9 cellular contexts compared by ENCODE assay signal in the genomic region with DNA sequence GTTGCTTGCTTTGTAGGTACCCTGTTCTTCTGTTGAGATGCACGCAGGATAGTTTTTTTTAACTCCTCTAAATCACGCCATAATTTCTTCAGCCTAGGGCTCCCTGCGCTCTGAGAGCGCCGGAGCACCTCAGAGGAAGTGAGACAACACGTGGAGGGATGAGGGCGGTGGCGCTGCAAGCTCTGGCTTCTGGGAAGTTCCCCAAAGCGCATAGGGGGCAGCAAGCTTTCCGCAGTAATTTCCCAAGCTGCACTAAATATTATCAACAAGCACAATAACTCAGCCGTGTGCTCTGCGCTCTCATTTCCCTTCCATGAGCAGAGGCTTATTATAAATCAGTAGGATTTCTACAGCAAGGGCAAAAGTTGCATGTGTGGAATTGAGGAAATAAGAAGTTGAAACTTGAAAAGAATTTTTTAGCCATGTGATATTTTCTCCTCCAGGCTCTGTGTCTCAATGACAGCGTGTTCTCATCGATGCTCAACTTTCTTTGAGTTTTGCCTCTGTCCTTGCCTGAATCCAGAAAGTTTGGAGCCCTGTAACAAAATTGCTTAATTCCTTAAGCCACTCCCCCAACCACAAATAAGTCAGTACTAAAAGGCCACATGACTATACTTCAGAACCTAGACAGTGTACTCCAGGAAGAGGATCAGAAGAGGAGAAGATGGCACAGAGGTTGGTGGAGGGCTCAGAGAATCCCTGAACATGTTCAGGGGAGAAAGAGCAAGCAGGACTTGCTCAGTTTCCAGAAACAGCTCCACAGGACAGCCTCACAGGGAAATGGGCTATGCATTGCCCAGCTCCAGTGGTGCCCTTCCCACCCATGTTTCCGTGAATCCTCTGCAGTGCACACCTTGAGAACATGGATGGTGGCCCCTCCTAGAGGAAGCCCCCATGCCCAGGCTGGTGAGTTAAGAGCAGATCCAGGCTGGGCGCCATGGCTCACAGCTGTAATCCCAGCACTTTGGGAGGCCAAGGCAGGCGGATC.
DNase-seq lines count a peak whose midpoint lies in the region; ATAC-seq and TF ChIP-seq lines count a peak whose summit lies in the region.
"Had no signal": no experiment of that assay in that cellular context is flagged by ENCODE, and none has a peak within 500 bp of the region (broad histone marks: within the 10 kb centered on the region; RNA-seq: fewer than 3 reads in every experiment).

No MANE protein-coding gene starts in this region.

- no peaks in the 10 kb centered on the region for H3K79me2 ChIP-seq in OCI-LY7 (ENCODE audit: insufficient read depth, low read depth, low read length)

- POLR2A ChIA-PET in OCI-LY7 (lab: Charles Lee), result interaction anchor here (1.2 kb wide), 1 partner anchor 9 kb away, joined by 3 read pairs; no protein-coding TSS in a partner anchor

- ATAC-seq in GM19023 (IDR thresholded peaks at IDR 0.05; ENCODE audit: unreplicated experiment), result peak; percentile 94
- ATAC-seq in HG02798 (IDR thresholded peaks at IDR 0.05; ENCODE audit: poor library complexity, unreplicated experiment), result peak; percentile 93
- peak; percentile 69 for ATAC-seq in left lobe of liver

- H3K9me3 ChIP-seq in OCI-LY7 (ENCODE audit: low read length), result no peaks in the 10 kb centered on the region

- DNase-seq in OCI-LY7 (ENCODE audit: low spot score) (peak; percentile 14), left lobe of liver (ENCODE audit: low spot score) (no peak), cortex of kidney (lab: John Stamatoyannopoulos, UW) (no peak), DMS 273 treated with DMSO at 0.1 percent for 48 hours (lab: John Stamatoyannopoulos, UW) (no peak), T-helper 1 cell (no peak)
- no peak for DNase-seq in activated CD4-positive, alpha-beta T cell treated with anti-CD3 and anti-CD28 coated beads for 4 hours

- BruUV-seq in OCI-LY7 (replicated peaks; lab: Mats Ljungman, UMichigan), result no TSS peak

- TF ChIP-seq CTCF in OCI-LY7 (conservative IDR thresholded peaks at IDR 0.05; ENCODE audit: low read length), result peak; percentile 63

- CTCF ChIA-PET in OCI-LY7 (lab: Charles Lee; ENCODE audit: unreplicated experiment), result no interaction called here

- no peaks in the 10 kb centered on the region for H3K36me3 ChIP-seq in OCI-LY7 (ENCODE audit: insufficient read depth, low read length)

- no peak overlapping the region for H3K4me2 ChIP-seq in OCI-LY7 (ENCODE audit: low read length)

- H3K4me1 ChIP-seq in OCI-LY7 (ENCODE audit: insufficient read depth, low read length, poor library complexity, severe bottlenecking), result no peaks in the 10 kb centered on the region

- no peak overlapping the region for H2AFZ ChIP-seq in OCI-LY7 (ENCODE audit: low read length)

- H3K27ac ChIP-seq in OCI-LY7 (ENCODE audit: low read depth, low read length, poor library complexity, severe bottlenecking), result no peak overlapping the region
- H3K27ac ChIP-seq: epithelial cell of prostate had no signal

- no peaks in the 10 kb centered on the region for H3K9me2 ChIP-seq in OCI-LY7 (ENCODE audit: insufficient read depth, low read length)

- H4K20me1 ChIP-seq in OCI-LY7 (ENCODE audit: insufficient read depth, low read length), result no peaks in the 10 kb centered on the region

- no peak overlapping the region for H3K4me3 ChIP-seq in OCI-LY7 (ENCODE audit: low read depth, low read length, poor library complexity, severe bottlenecking)

- intact Hi-C loops in OCI-LY7 (cut with micrococcal nuclease; ENCODE audit: unreplicated experiment), result no loop called here
